21 cellular contexts compared by ENCODE assay signal in genomic region chr1:216388558-216388957, GRCh38. TPM values are rescaled to one million over a fixed set of nuclear protein-coding genes. Genes with fewer than 3 reads are reported as not detected.
DNase-seq lines count a peak whose midpoint lies in the region; ATAC-seq and TF ChIP-seq lines count a peak whose summit lies in the region.
"Had no signal": no experiment of that assay in that cellular context is flagged by ENCODE, and none has a peak within 500 bp of the region (broad histone marks: within the 10 kb centered on the region; RNA-seq: fewer than 3 reads in every experiment).

No MANE protein-coding gene starts in this region.

- H3K79me2 ChIP-seq in H9 (ENCODE audit: insufficient read depth, low read length): no peaks in the 10 kb centered on the region

- ATAC-seq in GM21360 (IDR thresholded peaks at IDR 0.05; ENCODE audit: unreplicated experiment): no peak
- ATAC-seq: A549; CD8-positive, alpha-beta T cell had no signal

- H3K4me1 ChIP-seq in H9 (ENCODE audit: insufficient read depth, low read length) (no peaks in the 10 kb centered on the region; the same call in 1 of the 2 replicates), ectodermal cell (ENCODE audit: control insufficient read depth, insufficient read depth, low read length) (peaks cover 21% of the 10 kb centered on the region), iPS-20b (ENCODE audit: insufficient read depth, low read length) (peaks cover 28% of the 10 kb centered on the region; the same call in 1 of the 2 replicates), neuronal stem cell (ENCODE audit: control insufficient read depth in 2 of 2, insufficient read depth in 1 of 2, low read depth in 1 of 2, low read length in 2 of 2) (peaks cover 4 to 27% of the 10 kb centered on the region in 2 donors)
- H3K4me1 ChIP-seq: A549; BLaER1 treated with 17β-estradiol and CSF1 and Interleukin-3, amounts not matched to agents 10 nM and 100 nM; Peyer's patch; SJSA1 had no signal

- peaks cover 16% of the 10 kb centered on the region for H3K27me3 Mint-ChIP-seq in H9 (ENCODE audit: low read depth)
- no peaks in the 10 kb centered on the region for H3K27me3 Mint-ChIP-seq in nephron progenitor cell (ENCODE audit: low read depth, poor library complexity)

- no peak overlapping the region for H4K5ac ChIP-seq in H9 (ENCODE audit: insufficient read length, low read depth, low read length)

- no peaks in the 10 kb centered on the region for H3K79me1 ChIP-seq in H9 (ENCODE audit: insufficient read depth, low read depth, low read length, poor library complexity, severe bottlenecking)
- no peaks in the 10 kb centered on the region for H3K79me1 ChIP-seq in neuronal stem cell (ENCODE audit: low read depth, low read length)

- no peak overlapping the region for H3K9ac ChIP-seq in H9 (ENCODE audit: extremely low read depth, insufficient read length, low read length)
- H3K9ac ChIP-seq in iPS-20b (ENCODE audit: low read depth, low read length): peak overlapping the region; percentile 22; the same call in 1 of the 2 replicates
- no peak overlapping the region for H3K9ac ChIP-seq in neuronal stem cell (ENCODE audit: low read depth, low read length, poor library complexity)
- H3K9ac ChIP-seq: BLaER1 treated with 17β-estradiol and CSF1 and Interleukin-3, amounts not matched to agents 10 nM and 100 nM had no signal

- TF ChIP-seq CTCF in H9 (conservative IDR thresholded peaks at IDR 0.05) (no peak), nephron progenitor cell (IDR thresholded peaks at IDR 0.05) (no peak)

- H3K4me1 Mint-ChIP-seq in H9 (peaks cover 20 to 25% of the 10 kb centered on the region in 2 experiments), nephron progenitor cell (peaks cover 11% of the 10 kb centered on the region)

- H3K23ac ChIP-seq in H9 (ENCODE audit: insufficient read length, low read depth, low read length) (no peak overlapping the region), neuronal stem cell (ENCODE audit: low read depth, low read length, poor library complexity) (no peak overlapping the region)

- H2BK5ac ChIP-seq in H9 (ENCODE audit: insufficient read length, low read length) (no peak overlapping the region), neuronal stem cell (ENCODE audit: low read length) (no peak overlapping the region)

- no peak overlapping the region for H3K27ac ChIP-seq in H9 (ENCODE audit: insufficient read length, low read depth, low read length)
- peak overlapping the region; percentile 41 for H3K27ac ChIP-seq in ectodermal cell (ENCODE audit: insufficient read depth, low read depth, low read length, poor library complexity, severe bottlenecking)
- H3K27ac ChIP-seq in iPS-20b (ENCODE audit: low read length): no peak overlapping the region
- peak overlapping the region; percentile 74 for H3K27ac ChIP-seq in neuronal stem cell (replicated peaks; ENCODE audit: low read length)
- H3K27ac ChIP-seq: A549; BLaER1 treated with 17β-estradiol and CSF1 and Interleukin-3, amounts not matched to agents 10 nM and 100 nM; HL-60; Peyer's patch; SJSA1 had no signal

- no peaks in the 10 kb centered on the region for H3K23me2 ChIP-seq in H9 (ENCODE audit: insufficient read length, low read depth, low read length, poor library complexity, severe bottlenecking)

- H2BK120ac ChIP-seq in H9 (ENCODE audit: low read depth, low read length, poor library complexity, severe bottlenecking) (no peak overlapping the region), neuronal stem cell (ENCODE audit: low read depth, low read length) (no peak overlapping the region)

- no peaks in the 10 kb centered on the region for H3K36me3 ChIP-seq in ectodermal cell (ENCODE audit: control insufficient read depth, insufficient read depth, low read length)
- H3K36me3 ChIP-seq in iPS-20b (ENCODE audit: insufficient read depth, low read depth, low read length): no peaks in the 10 kb centered on the region
- no peaks in the 10 kb centered on the region for H3K36me3 ChIP-seq in neuronal stem cell (replicated peaks in 1 of 2; ENCODE audit: control insufficient read depth in 2 of 2, insufficient read depth in 2 of 2, low read length in 2 of 2)
- H3K36me3 ChIP-seq: BLaER1 treated with 17β-estradiol and CSF1 and Interleukin-3, amounts not matched to agents 10 nM and 100 nM; Peyer's patch; SJSA1 had no signal

- DNase-seq in H9 (peak; percentile 34), neuronal stem cell (ENCODE audit: low spot score) (peak; percentile 21), nephron progenitor cell (no peak), UCSD-AML1 (lab: John Stamatoyannopoulos, UW; ENCODE audit: unreplicated experiment) (no peak)
- DNase-seq in activated CD4-positive, alpha-beta T cell treated with anti-CD3 and anti-CD28 coated beads for 1 hour: no peak
- DNase-seq: Calu3; CD8-positive, alpha-beta T cell; Kasumi-1; MM.1S; NCI-H1092 treated with DMSO at 0.1 percent for 48 hours; NCI-H146; NCI-H2081; NCI-H446 treated with DMSO at 0.1 percent for 48 hours; Peyer's patch had no signal

- H3K27ac Mint-ChIP-seq in H9 (peak overlapping the region in 1 of 3 experiments; percentile 82; a peak in 2 of 7 replicates), nephron progenitor cell (no peak overlapping the region)
- H3K27ac Mint-ChIP-seq: CD8-positive, alpha-beta T cell had no signal

- no peak overlapping the region for H3K4ac ChIP-seq in H9 (ENCODE audit: low read depth, low read length)
- H3K4ac ChIP-seq in neuronal stem cell (ENCODE audit: low read length): no peak overlapping the region

- H3K18ac ChIP-seq in H9 (ENCODE audit: insufficient read length, low read depth, low read length) (no peak overlapping the region), neuronal stem cell (ENCODE audit: low read length) (no peak overlapping the region)

- H3K36me3 Mint-ChIP-seq in H9 (ENCODE audit: insufficient read depth in 1 of 3, low read depth in 3 of 3) (no peaks in the 10 kb centered on the region), nephron progenitor cell (ENCODE audit: low read depth) (no peaks in the 10 kb centered on the region)
- H3K36me3 Mint-ChIP-seq: CD8-positive, alpha-beta T cell had no signal

- no peak overlapping the region for H4K91ac ChIP-seq in H9 (ENCODE audit: insufficient read length, low read depth, low read length)
- no peak overlapping the region for H4K91ac ChIP-seq in neuronal stem cell (ENCODE audit: low read depth, low read length, poor library complexity)

- H2BK20ac ChIP-seq in H9 (ENCODE audit: low read depth, low read length, poor library complexity, severe bottlenecking): no peak overlapping the region

- no peaks in the 10 kb centered on the region for H3K27me3 ChIP-seq in H9 (ENCODE audit: insufficient read depth, low read length)
- peaks cover 31% of the 10 kb centered on the region for H3K27me3 ChIP-seq in ectodermal cell (ENCODE audit: control insufficient read depth, insufficient read depth, low read length, poor library complexity, severe bottlenecking)
- H3K27me3 ChIP-seq in iPS-20b (ENCODE audit: insufficient read depth, low read length): no peaks in the 10 kb centered on the region; the same call in 1 of the 2 replicates
- H3K27me3 ChIP-seq in neuronal stem cell (ENCODE audit: control insufficient read depth in 3 of 3, insufficient read depth in 3 of 3, low read depth in 1 of 3, low read length in 3 of 3): no peaks in the 10 kb centered on the region
- H3K27me3 ChIP-seq: BLaER1 treated with 17β-estradiol and CSF1 and Interleukin-3, amounts not matched to agents 10 nM and 100 nM; Peyer's patch; SJSA1 had no signal

- H3T11ph ChIP-seq in H9 (ENCODE audit: low read length): no peak overlapping the region

- H2BK15ac ChIP-seq in H9 (ENCODE audit: low read depth, low read length): no peak overlapping the region
- H2BK15ac ChIP-seq in neuronal stem cell (ENCODE audit: low read length): no peak overlapping the region

- H3K4me2 ChIP-seq in H9 (ENCODE audit: insufficient read depth, insufficient read length, low read length) (peak overlapping the region; percentile 20), neuronal stem cell (ENCODE audit: insufficient read depth, low read length, poor library complexity, severe bottlenecking) (no peak overlapping the region)
- H3K4me2 ChIP-seq: A549; BLaER1 treated with 17β-estradiol and CSF1 and Interleukin-3, amounts not matched to agents 10 nM and 100 nM had no signal

- no peaks in the 10 kb centered on the region for H3K9me3 ChIP-seq in H9 (ENCODE audit: control insufficient read depth, low read depth, low read length)
- H3K9me3 ChIP-seq in ectodermal cell (ENCODE audit: control insufficient read depth, low read length): no peaks in the 10 kb centered on the region
- H3K9me3 ChIP-seq in iPS-20b (ENCODE audit: insufficient read depth, low read depth, low read length): no peaks in the 10 kb centered on the region
- no peaks in the 10 kb centered on the region for H3K9me3 ChIP-seq in neuronal stem cell (replicated peaks in 1 of 2; ENCODE audit: control insufficient read depth in 2 of 2, insufficient read depth in 1 of 2, low read depth in 1 of 2, low read length in 2 of 2)
- H3K9me3 ChIP-seq: A549; BLaER1 treated with 17β-estradiol and CSF1 and Interleukin-3, amounts not matched to agents 10 nM and 100 nM; Peyer's patch; SJSA1 had no signal

- no peak overlapping the region for H3K56ac ChIP-seq in H9 (ENCODE audit: insufficient read length, low read depth, low read length)

- H3K4me3 Mint-ChIP-seq in H9 (no peak overlapping the region; a peak in 1 of 5 replicates), nephron progenitor cell (no peak overlapping the region)
- H3K4me3 Mint-ChIP-seq: CD8-positive, alpha-beta T cell had no signal

- no peaks in the 10 kb centered on the region for H3K9me3 Mint-ChIP-seq in H9
- no peaks in the 10 kb centered on the region for H3K9me3 Mint-ChIP-seq in nephron progenitor cell

- H2AFZ ChIP-seq in H9 (ENCODE audit: low read length): no peak overlapping the region
- H2AFZ ChIP-seq in neuronal stem cell (ENCODE audit: low read length): no peak overlapping the region

- no peak overlapping the region for H3K4me3 ChIP-seq in ectodermal cell (ENCODE audit: insufficient read depth, low read depth, low read length)
- H3K4me3 ChIP-seq in iPS-20b (ENCODE audit: low read length): peak overlapping the region; percentile 37; the same call in 1 of the 2 replicates
- H3K4me3 ChIP-seq in neuronal stem cell (ENCODE audit: low read length in 2 of 2): no peak overlapping the region
- H3K4me3 ChIP-seq: A549; BLaER1 treated with 17β-estradiol and CSF1 and Interleukin-3, amounts not matched to agents 10 nM and 100 nM; Peyer's patch; SJSA1 had no signal

- no peak overlapping the region for H2AK5ac ChIP-seq in H9 (ENCODE audit: insufficient read length, low read length)
- H2AK5ac ChIP-seq in neuronal stem cell (ENCODE audit: low read depth, low read length): no peak overlapping the region

- H4K20me1 ChIP-seq in H9 (ENCODE audit: control insufficient read depth, insufficient read depth, insufficient read length): no peaks in the 10 kb centered on the region
- H4K20me1 ChIP-seq: BLaER1 treated with 17β-estradiol and CSF1 and Interleukin-3, amounts not matched to agents 10 nM and 100 nM had no signal

- H2BK12ac ChIP-seq in H9 (ENCODE audit: insufficient read length, low read depth, low read length) (no peak overlapping the region), neuronal stem cell (ENCODE audit: low read length) (no peak overlapping the region)

- H4K8ac ChIP-seq in H9 (replicated peaks; ENCODE audit: insufficient read length, low read depth, low read length): no peak overlapping the region
- no peak overlapping the region for H4K8ac ChIP-seq in neuronal stem cell (ENCODE audit: low read depth, low read length)

- no peak overlapping the region for H3K14ac ChIP-seq in H9 (ENCODE audit: insufficient read depth, low read length)
- H3K14ac ChIP-seq in neuronal stem cell (ENCODE audit: low read length): no peak overlapping the region

- WGBS in H9 (ENCODE audit: extremely low coverage, insufficient read length, low lambda C conversion rate): no CpG with 5 or more reads among the region's 2 CpGs
- WGBS in ectodermal cell, 2 experiments: 0% methylated on average over 2 of the region's 2 CpGs
- WGBS in neuronal stem cell (ENCODE audit: extremely low coverage in 2 of 2, insufficient read length in 2 of 2, insufficient replicate concordance in 1 of 2), 2 donors: no CpG with 5 or more reads among the region's 2 CpGs

RNA-seq across cellular contexts. Expression of gene USH2A, which starts 34.7 kb away (rescaled TPM):
- 0.04 and 0.11 TPM in 2 replicates for total RNA-seq in H9 (2021)
- polyA plus RNA-seq in ectodermal cell (2013, experiment 1 of 4): 0.09 TPM
- polyA plus RNA-seq in ectodermal cell (2013, experiment 2 of 4): 0.16 TPM
- 0.11 TPM for polyA plus RNA-seq in ectodermal cell (2013, experiment 3 of 4)
- polyA plus RNA-seq in ectodermal cell (2013, experiment 4 of 4): 0.16 TPM
- 0.13 TPM for polyA plus RNA-seq in neuronal stem cell (2013, experiment 1 of 2)
- 0.10 TPM for polyA plus RNA-seq in neuronal stem cell (2013, experiment 2 of 2)
- total RNA-seq: Calu3; CD8-positive, alpha-beta T cell; Peyer's patch; SJSA1 had no signal
- polyA plus RNA-seq: A549 had no signal

Comparison
In these comparisons a context has a peak if more than half of its experiments do, and no peak if none do; other contexts are left out.
1. DNase-seq: peak in H9 (single experiment) and neuronal stem cell (single experiment); none in nephron progenitor cell (single experiment), activated CD4-positive, alpha-beta T cell treated with anti-CD3 and anti-CD28 coated beads for 1 hour (single experiment) and UCSD-AML1 (single experiment).
2. H3K27ac ChIP-seq: peak in ectodermal cell (single experiment) and neuronal stem cell (single experiment); none in H9 (single experiment) and iPS-20b (single experiment).